Comparison of ENCODE assay signal across 35 cellular contexts in genomic region chr2:226217191-226217590, GRCh38.
"Had no signal": no experiment of that assay in that cellular context is flagged by ENCODE, and none has a peak within 500 bp of the region (broad histone marks: within the 10 kb centered on the region; RNA-seq: fewer than 3 reads in every experiment).

No MANE protein-coding gene starts in this region.

- H3K27ac ChIP-seq: adrenal gland, cardiac muscle cell, VCaP had no signal

- H3K36me3 Mint-ChIP-seq: activated CD8-positive, alpha-beta memory T cell treated with anti-CD3 and anti-CD28 coated beads, Interleukin-2, amount 10 ng/mL, durations not matched to agents 7 days and 5 days; activated naive CD4-positive, alpha-beta T cell treated with anti-CD3 and anti-CD28 coated beads, Interleukin-2, amount 50 U/mL, for 72 hours; activated naive CD8-positive, alpha-beta T cell treated with anti-CD3 and anti-CD28 coated beads for 36 hours; brain; WTC11 had no signal

- H3K27me3 Mint-ChIP-seq: activated CD8-positive, alpha-beta memory T cell treated with anti-CD3 and anti-CD28 coated beads, Interleukin-2, amount 10 ng/mL, durations not matched to agents 7 days and 5 days; activated T-cell treated with anti-CD3 and anti-CD28 coated beads, Interleukin-2, amount 50 U/mL, for 24 hours; brain; central memory CD8-positive, alpha-beta T cell had no signal

- H3K4me3 Mint-ChIP-seq: activated CD4-positive, alpha-beta memory T cell treated with anti-CD3 and anti-CD28 coated beads, Interleukin-2, amount 10 ng/mL, durations not matched to agents 7 days and 5 days; activated CD4-positive, alpha-beta T cell treated with anti-CD3 and anti-CD28 coated beads for 36 hours; activated CD4-positive, alpha-beta T cell treated with anti-CD3 and anti-CD28 coated beads, Interleukin-2, amount 10 ng/mL, durations not matched to agents 7 days and 5 days; activated CD8-positive, alpha-beta memory T cell treated with anti-CD3 and anti-CD28 coated beads, Interleukin-2, amount 10 ng/mL, durations not matched to agents 7 days and 5 days; activated CD8-positive, alpha-beta T cell treated with anti-CD3 and anti-CD28 coated beads, Interleukin-2, amount 10 ng/mL, durations not matched to agents 7 days and 5 days; activated naive CD4-positive, alpha-beta T cell treated with anti-CD3 and anti-CD28 coated beads for 36 hours; activated naive CD8-positive, alpha-beta T cell treated with anti-CD3 and anti-CD28 coated beads for 36 hours; activated T-cell treated with anti-CD3 and anti-CD28 coated beads, Interleukin-2, amount 50 U/mL, for 24 hours; brain; central memory CD8-positive, alpha-beta T cell; T-helper 1 cell treated with Interleukin-12 subunit alpha and Interleukin-12 subunit beta and Interleukin-4 antibody, amounts not matched to agents 30 μg/mL and 1 μg/mL, for 36 hours; T-helper 2 cell treated with Interferon-gamma antibody and Interleukin-4, amounts not matched to agents 5 μg/mL and 100 μg/mL, for 36 hours; WTC11 had no signal

- ATAC-seq: activated CD4-positive, alpha-beta T cell treated with anti-CD3 and anti-CD28 coated beads for 36 hours; activated CD4-positive, CD25-positive, alpha-beta regulatory T cell treated with anti-CD3 and anti-CD28 coated beads, Interleukin-2, amount 50 U/mL, for 24 hours; activated CD8-positive, alpha-beta memory T cell treated with anti-CD3 and anti-CD28 coated beads, Interleukin-2, amount 10 ng/mL, durations not matched to agents 7 days and 5 days; activated CD8-positive, alpha-beta T cell treated with anti-CD3 and anti-CD28 coated beads, Interleukin-2, amount 10 ng/mL, durations not matched to agents 7 days and 5 days; activated naive CD4-positive, alpha-beta T cell treated with anti-CD3 and anti-CD28 coated beads, Interleukin-2, amount 50 U/mL, for 72 hours had no signal

- H3K9me3 ChIP-seq: adrenal gland had no signal

- DNase-seq: activated CD4-positive, alpha-beta memory T cell treated with anti-CD3 and anti-CD28 coated beads, Interleukin-2, amount 10 ng/mL, durations not matched to agents 7 days and 5 days; activated CD4-positive, alpha-beta T cell treated with anti-CD3 and anti-CD28 coated beads for 1 hour; activated CD4-positive, alpha-beta T cell treated with anti-CD3 and anti-CD28 coated beads for 36 hours; activated CD4-positive, alpha-beta T cell treated with anti-CD3 and anti-CD28 coated beads for 48 hours; activated CD4-positive, alpha-beta T cell treated with anti-CD3 and anti-CD28 coated beads, Interleukin-2, amount 10 ng/mL, durations not matched to agents 7 days and 5 days; activated CD4-positive, CD25-positive, alpha-beta regulatory T cell; activated CD8-positive, alpha-beta memory T cell treated with anti-CD3 and anti-CD28 coated beads for 24 hours; activated CD8-positive, alpha-beta memory T cell treated with anti-CD3 and anti-CD28 coated beads, Interleukin-2, amount 10 ng/mL, durations not matched to agents 7 days and 5 days; activated CD8-positive, alpha-beta memory T cell treated with anti-CD3 and anti-CD28 coated beads, Interleukin-2, amount 50 U/mL, for 48 hours; activated CD8-positive, alpha-beta T cell treated with anti-CD3 and anti-CD28 coated beads, Interleukin-2, amount 10 ng/mL, durations not matched to agents 7 days and 5 days; activated effector memory CD4-positive, alpha-beta T cell treated with Interleukin-2 at 50 U/mL for 16 hours; activated gamma-delta T cell; activated naive CD4-positive, alpha-beta T cell treated with anti-CD3 and anti-CD28 coated beads for 36 hours; activated naive CD4-positive, alpha-beta T cell treated with anti-CD3 and anti-CD28 coated beads, Interleukin-2, amount 50 U/mL, for 16 hours; activated naive CD8-positive, alpha-beta T cell treated with anti-CD3 and anti-CD28 coated beads for 36 hours; activated T-cell treated with anti-CD3 and anti-CD28 coated beads, Interleukin-2, amount 50 U/mL, for 24 hours; activated T-cell treated with anti-CD3 and anti-CD28 coated beads, Interleukin-2, amount 50 U/mL, for 48 hours; adrenal gland; amniotic stem cell; aorta; caudate nucleus; cerebellar nuclear complex; T-helper 1 cell; T-helper 2 cell; T-helper 9 cell had no signal

- H3K4me1 ChIP-seq: adrenal gland had no signal

- H3K4me3 ChIP-seq: adrenal gland, cardiac muscle cell had no signal

- H3K36me3 ChIP-seq: adrenal gland, cardiac muscle cell had no signal

- H3K27me3 ChIP-seq: adrenal gland, cardiac muscle cell had no signal

- H3K27ac Mint-ChIP-seq: activated CD4-positive, alpha-beta memory T cell treated with anti-CD3 and anti-CD28 coated beads, Interleukin-2, amount 10 ng/mL, durations not matched to agents 7 days and 5 days; activated CD4-positive, alpha-beta T cell treated with anti-CD3 and anti-CD28 coated beads for 36 hours; activated CD4-positive, alpha-beta T cell treated with anti-CD3 and anti-CD28 coated beads, Interleukin-2, amount 10 ng/mL, durations not matched to agents 7 days and 5 days; activated CD8-positive, alpha-beta memory T cell treated with anti-CD3 and anti-CD28 coated beads, Interleukin-2, amount 10 ng/mL, durations not matched to agents 7 days and 5 days; activated CD8-positive, alpha-beta T cell treated with anti-CD3 and anti-CD28 coated beads, Interleukin-2, amount 10 ng/mL, durations not matched to agents 7 days and 5 days; activated naive CD4-positive, alpha-beta T cell treated with anti-CD3 and anti-CD28 coated beads for 36 hours; activated naive CD4-positive, alpha-beta T cell treated with anti-CD3 and anti-CD28 coated beads, Interleukin-2, amount 50 U/mL, for 72 hours; activated naive CD8-positive, alpha-beta T cell treated with anti-CD3 and anti-CD28 coated beads for 36 hours; activated T-cell treated with anti-CD3 and anti-CD28 coated beads, Interleukin-2, amount 50 U/mL, for 24 hours; activated T-helper 2 cell treated with anti-CD3 and anti-CD28 coated beads, Interferon-gamma antibody, Interleukin-2, Interleukin-4, amounts not matched to agents 10 μg/mL and 5 μg/mL and 100 μg/mL, durations not matched to agents 14 hours and 24 hours and 36 hours; brain; T-helper 1 cell treated with Interleukin-12 subunit alpha and Interleukin-12 subunit beta and Interleukin-4 antibody, amounts not matched to agents 30 μg/mL and 1 μg/mL, for 36 hours; T-helper 2 cell treated with Interferon-gamma antibody and Interleukin-4, amounts not matched to agents 5 μg/mL and 100 μg/mL, for 36 hours; WTC11 had no signal

- H3K9me3 Mint-ChIP-seq: activated CD4-positive, alpha-beta memory T cell treated with anti-CD3 and anti-CD28 coated beads, Interleukin-2, amount 10 ng/mL, durations not matched to agents 7 days and 5 days; activated CD4-positive, alpha-beta T cell treated with anti-CD3 and anti-CD28 coated beads, Interleukin-2, amount 10 ng/mL, durations not matched to agents 7 days and 5 days; activated naive CD4-positive, alpha-beta T cell treated with anti-CD3 and anti-CD28 coated beads for 36 hours; activated naive CD4-positive, alpha-beta T cell treated with anti-CD3 and anti-CD28 coated beads, Interleukin-2, amount 50 U/mL, for 72 hours; activated naive CD8-positive, alpha-beta T cell treated with anti-CD3 and anti-CD28 coated beads for 36 hours; activated T-cell treated with anti-CD3 and anti-CD28 coated beads, Interleukin-2, amount 50 U/mL, for 24 hours; activated T-helper 2 cell treated with anti-CD3 and anti-CD28 coated beads, Interferon-gamma antibody, Interleukin-2, Interleukin-4, amounts not matched to agents 10 μg/mL and 5 μg/mL and 100 μg/mL, durations not matched to agents 14 hours and 24 hours and 36 hours; brain; central memory CD8-positive, alpha-beta T cell; T-helper 1 cell treated with Interleukin-12 subunit alpha and Interleukin-12 subunit beta and Interleukin-4 antibody, amounts not matched to agents 30 μg/mL and 1 μg/mL, for 36 hours; T-helper 2 cell treated with Interferon-gamma antibody and Interleukin-4, amounts not matched to agents 5 μg/mL and 100 μg/mL, for 36 hours; WTC11 had no signal

- H3K4me1 Mint-ChIP-seq: activated CD4-positive, alpha-beta memory T cell treated with anti-CD3 and anti-CD28 coated beads, Interleukin-2, amount 10 ng/mL, durations not matched to agents 7 days and 5 days; activated CD4-positive, alpha-beta T cell treated with anti-CD3 and anti-CD28 coated beads for 36 hours; activated CD4-positive, alpha-beta T cell treated with anti-CD3 and anti-CD28 coated beads, Interleukin-2, amount 10 ng/mL, durations not matched to agents 7 days and 5 days; activated CD8-positive, alpha-beta memory T cell treated with anti-CD3 and anti-CD28 coated beads, Interleukin-2, amount 10 ng/mL, durations not matched to agents 7 days and 5 days; central memory CD8-positive, alpha-beta T cell had no signal
